Comparison of ENCODE assay signal across 7 cellular contexts in genomic region chr5:141968914-141969608, GRCh38. TPM values are rescaled to one million over a fixed set of nuclear protein-coding genes. Genes with fewer than 3 reads are reported as not detected.
A peak's percentile ranks its signal among the peaks of the same experiment; 100 is the strongest.
DNase-seq lines count a peak whose midpoint lies in the region; ATAC-seq and TF ChIP-seq lines count a peak whose summit lies in the region.

A gene with protein sequence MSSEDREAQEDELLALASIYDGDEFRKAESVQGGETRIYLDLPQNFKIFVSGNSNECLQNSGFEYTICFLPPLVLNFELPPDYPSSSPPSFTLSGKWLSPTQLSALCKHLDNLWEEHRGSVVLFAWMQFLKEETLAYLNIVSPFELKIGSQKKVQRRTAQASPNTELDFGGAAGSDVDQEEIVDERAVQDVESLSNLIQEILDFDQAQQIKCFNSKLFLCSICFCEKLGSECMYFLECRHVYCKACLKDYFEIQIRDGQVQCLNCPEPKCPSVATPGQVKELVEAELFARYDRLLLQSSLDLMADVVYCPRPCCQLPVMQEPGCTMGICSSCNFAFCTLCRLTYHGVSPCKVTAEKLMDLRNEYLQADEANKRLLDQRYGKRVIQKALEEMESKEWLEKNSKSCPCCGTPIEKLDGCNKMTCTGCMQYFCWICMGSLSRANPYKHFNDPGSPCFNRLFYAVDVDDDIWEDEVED (plus strand): TSS chr5:141969105. CDS start chr5:141973589, 4,484 bp downstream.

- ATAC-seq in GM18505 (IDR thresholded peaks at IDR 0.05; ENCODE audit: unreplicated experiment) (peak; percentile 92), HG02943 (IDR thresholded peaks at IDR 0.05; ENCODE audit: low read depth, unreplicated experiment) (peak; percentile 90)

- TF ChIP-seq POLR2A in GM18505 (IDR thresholded peaks at IDR 0.05; ENCODE audit: borderline replicate concordance, extremely low read depth, insufficient read depth, insufficient read length) = peak; percentile 95
- TF ChIP-seq POLR2A in sigmoid colon (IDR thresholded peaks at IDR 0.05) = peak; percentile 70 to 87

- no peaks in the 10 kb centered on the region for H3K9me3 ChIP-seq in sigmoid colon

- H3K4me3 ChIP-seq in sigmoid colon = peak within 1 kb of the TSS; percentile 65 to 84 (median 70)

- peaks cover 0 to 29% (median 24%) of the 10 kb centered on the region in 4 donors for H3K4me1 ChIP-seq in sigmoid colon

- peak; percentile 60 to 63 for DNase-seq in NCI-H1930 (lab: John Stamatoyannopoulos, UW)
- peak; percentile 89 for DNase-seq in T-helper 9 cell
- peak; percentile 98 for DNase-seq in astrocyte of the hippocampus (ENCODE audit: low read depth, low spot score)
- DNase-seq in hypothalamus (lab: John Stamatoyannopoulos, UW) = peak; percentile 45 to 92 (median 86)
- peak; percentile 96 for DNase-seq in sigmoid colon

- no peaks in the 10 kb centered on the region for H3K27me3 ChIP-seq in sigmoid colon

- 0% methylated on average over 63 of the region's 63 CpGs for WGBS in sigmoid colon, 2 donors

- peaks cover 6 to 25% (median 8%) of the 10 kb centered on the region in 4 donors for H3K36me3 ChIP-seq in sigmoid colon

- peak; percentile 86 to 96 (median 95) for TF ChIP-seq CTCF in sigmoid colon (IDR thresholded peaks at IDR 0.05)

- H3K27ac ChIP-seq in sigmoid colon = peak within 1 kb of the TSS; percentile 94 to 96 (median 94)

- TF ChIP-seq EP300 in sigmoid colon (IDR thresholded peaks at IDR 0.05) = no peak

- intact Hi-C loops in sigmoid colon (cut with DNase I) = loop anchor here (2.0 to 5.0 kb wide), 2 partner anchors 44 to 47 kb away; partner anchors contain the start of genes DELE1 and GNPDA1

RNA-seq across cellular contexts. Expression of the gene that starts here (rescaled TPM):
- total RNA-seq in sigmoid colon = 10 to 100 TPM; 30.7 to 70.1 (median 53.5) TPM
- polyA plus RNA-seq in sigmoid colon = 10 to 100 TPM; 31.5 to 43.2 (median 42.6) TPM

Comparison
In these comparisons a context has a peak if more than half of its experiments do, and no peak if none do; other contexts are left out.
1. Peak in every context shown above with its lines: DNase-seq, ATAC-seq, H3K4me3 ChIP-seq and H3K27ac ChIP-seq.